22 cellular contexts compared by ENCODE assay signal in genomic region chr19:55232284-55232597, GRCh38. TPM values are rescaled to one million over a fixed set of nuclear protein-coding genes. Genes with fewer than 3 reads are reported as not detected.
DNase-seq lines count a peak whose midpoint lies in the region; ATAC-seq and TF ChIP-seq lines count a peak whose summit lies in the region.
"Had no signal": no experiment of that assay in that cellular context is flagged by ENCODE, and none has a peak within 500 bp of the region (broad histone marks: within the 10 kb centered on the region; RNA-seq: fewer than 3 reads in every experiment).

No MANE protein-coding gene starts in this region.

- intact Hi-C loops in body of pancreas (cut with DNase I), result no loop called here

- no peaks in the 10 kb centered on the region for H3K9me3 ChIP-seq in body of pancreas
- H3K9me3 ChIP-seq: SK-N-SH had no signal

- H3K27ac ChIP-seq in body of pancreas, result no peak overlapping the region
- H3K27ac ChIP-seq: 22Rv1, PC-9 had no signal

- H3K4me3 ChIP-seq in H7 (ENCODE audit: insufficient read depth, low read depth, low read length) (no peak overlapping the region), body of pancreas (no peak overlapping the region)
- H3K4me3 ChIP-seq: PC-9 had no signal

- no peaks in the 10 kb centered on the region for H3K4me1 ChIP-seq in body of pancreas

- H3K36me3 ChIP-seq in H7 (replicated peaks; ENCODE audit: control insufficient read depth, insufficient read depth, low read length), result peaks cover 29% of the 10 kb centered on the region
- peaks cover 4 to 33% of the 10 kb centered on the region in 2 donors for H3K36me3 ChIP-seq in body of pancreas (replicated peaks in 1 of 2; ENCODE audit: insufficient read depth in 1 of 2, low read depth in 2 of 2)

- no peak for TF ChIP-seq CTCF in body of pancreas (IDR thresholded peaks at IDR 0.05)

- no peak for ATAC-seq in natural killer cell treated with Interleukin-12 subunit alpha and Interleukin-12 subunit beta and Interleukin-15 and Interleukin-18, amount 100 ng/mL, for 72 hours
- ATAC-seq in body of pancreas, result no peak
- ATAC-seq: CD8-positive, alpha-beta T cell had no signal

- H3K27me3 ChIP-seq in H7 (ENCODE audit: control insufficient read depth, insufficient read depth, low read length) (no peaks in the 10 kb centered on the region), body of pancreas (no peaks in the 10 kb centered on the region)

- DNase-seq in activated T-cell treated with anti-CD3 and anti-CD28 coated beads, Interleukin-2, amount 50 U/mL, for 24 hours, result no peak
- DNase-seq in activated T-cell treated with anti-CD3 and anti-CD28 coated beads, Interleukin-2, amount 50 U/mL, for 1 hour, result no peak
- DNase-seq in DMS79 treated with DMSO at 0.1 percent for 48 hours (lab: John Stamatoyannopoulos, UW) (peak; percentile 31), left kidney (ENCODE audit: low read depth, low spot score) (peak; percentile 90), retina (peak; percentile 17), H7 (no peak), body of pancreas (no peak)
- no peak for DNase-seq in natural killer cell treated with Interleukin-12 subunit alpha and Interleukin-12 subunit beta and Interleukin-15 and Interleukin-18, amount 100 ng/mL, for 72 hours (ENCODE audit: low spot score)
- DNase-seq: ACHN; C1 segment of cervical spinal cord; CD8-positive, alpha-beta T cell; KBM-7; NCI-H1092 treated with DMSO at 0.1 percent for 48 hours; NCI-H1436 treated with DMSO at 0.1 percent for 48 hours; NCI-H2029; NCI-H2227 treated with DMSO at 0.1 percent for 48 hours; NCI-H510A; PC-9; RPMI8226; SIG-M5; SK-N-SH had no signal

- peaks cover 93% of the 10 kb centered on the region for H3K36me3 Mint-ChIP-seq in activated T-cell treated with anti-CD3 and anti-CD28 coated beads, Interleukin-2, amount 50 U/mL, for 24 hours (ENCODE audit: low read depth)
- H3K36me3 Mint-ChIP-seq in natural killer cell treated with Interleukin-12 subunit alpha and Interleukin-12 subunit beta and Interleukin-15 and Interleukin-18, amount 100 ng/mL, for 72 hours, result peaks cover 30% of the 10 kb centered on the region

- H3K4me1 Mint-ChIP-seq in activated T-cell treated with anti-CD3 and anti-CD28 coated beads, Interleukin-2, amount 50 U/mL, for 24 hours (ENCODE audit: low read depth), result peaks cover 2% of the 10 kb centered on the region
- H3K4me1 Mint-ChIP-seq in natural killer cell treated with Interleukin-12 subunit alpha and Interleukin-12 subunit beta and Interleukin-15 and Interleukin-18, amount 100 ng/mL, for 72 hours (ENCODE audit: low read depth in 2 of 2), result peaks cover 8 to 14% of the 10 kb centered on the region in 2 donors

- H3K27me3 Mint-ChIP-seq in activated T-cell treated with anti-CD3 and anti-CD28 coated beads, Interleukin-2, amount 50 U/mL, for 24 hours, result no peaks in the 10 kb centered on the region
- no peaks in the 10 kb centered on the region for H3K27me3 Mint-ChIP-seq in natural killer cell treated with Interleukin-12 subunit alpha and Interleukin-12 subunit beta and Interleukin-15 and Interleukin-18, amount 100 ng/mL, for 72 hours

- WGBS in body of pancreas, 2 donors, result 64 to 87% methylated on average over 2 to 12 of the region's 12 CpGs

- no peaks in the 10 kb centered on the region for H3K9me3 Mint-ChIP-seq in activated T-cell treated with anti-CD3 and anti-CD28 coated beads, Interleukin-2, amount 50 U/mL, for 24 hours
- H3K9me3 Mint-ChIP-seq in natural killer cell treated with Interleukin-12 subunit alpha and Interleukin-12 subunit beta and Interleukin-15 and Interleukin-18, amount 100 ng/mL, for 72 hours, result no peaks in the 10 kb centered on the region
- H3K9me3 Mint-ChIP-seq: CD8-positive, alpha-beta T cell had no signal

- H3K4me3 Mint-ChIP-seq in activated T-cell treated with anti-CD3 and anti-CD28 coated beads, Interleukin-2, amount 50 U/mL, for 24 hours, result no peak overlapping the region
- no peak overlapping the region for H3K4me3 Mint-ChIP-seq in natural killer cell treated with Interleukin-12 subunit alpha and Interleukin-12 subunit beta and Interleukin-15 and Interleukin-18, amount 100 ng/mL, for 72 hours
- H3K4me3 Mint-ChIP-seq: CD8-positive, alpha-beta T cell had no signal

- TF ChIP-seq POLR2A in body of pancreas (IDR thresholded peaks at IDR 0.05), result no peak

- peak overlapping the region; percentile 44 for H3K27ac Mint-ChIP-seq in activated T-cell treated with anti-CD3 and anti-CD28 coated beads, Interleukin-2, amount 50 U/mL, for 24 hours
- H3K27ac Mint-ChIP-seq in natural killer cell treated with Interleukin-12 subunit alpha and Interleukin-12 subunit beta and Interleukin-15 and Interleukin-18, amount 100 ng/mL, for 72 hours, result no peak overlapping the region
- H3K27ac Mint-ChIP-seq: CD8-positive, alpha-beta T cell had no signal

RNA-seq across cellular contexts. Expression of gene TMEM86B, which starts 3.7 kb away (rescaled TPM):
- total RNA-seq in H7 (2014; rRNA removed; shearing (Covaris generic)), result 1.2 and 1.7 TPM in 2 replicates
- total RNA-seq in natural killer cell treated with Interleukin-12 subunit alpha and Interleukin-12 subunit beta and Interleukin-15 and Interleukin-18, amount 100 ng/mL, for 72 hours, result 10 to 100 TPM in 1 of 2 donors, 1 to 10 TPM in 1; 8.3 to 31.6 TPM
- 1 to 10 TPM; 1.6 to 3.0 TPM for total RNA-seq in body of pancreas

RNA-seq across cellular contexts. Expression of gene PTPRH, which starts 22.9 kb away (rescaled TPM):
- 0.41 and 2.3 TPM in 2 replicates for total RNA-seq in H7 (2014; rRNA removed; shearing (Covaris generic))
- under 1 TPM in 1 of 2 donors, not detected in 1; 0.11 TPM for total RNA-seq in natural killer cell treated with Interleukin-12 subunit alpha and Interleukin-12 subunit beta and Interleukin-15 and Interleukin-18, amount 100 ng/mL, for 72 hours
- 10 to 100 TPM; 14.8 to 15.8 TPM for total RNA-seq in body of pancreas
- total RNA-seq: CD8-positive, alpha-beta T cell had no signal

RNA-seq across cellular contexts. Expression of gene PPP6R1, which starts 26.6 kb away (rescaled TPM):
- total RNA-seq in H7 (2014; rRNA removed; shearing (Covaris generic)), result 51.7 and 53.1 TPM in 2 replicates
- 100 to 1,000 TPM; 260 to 492 TPM for total RNA-seq in natural killer cell treated with Interleukin-12 subunit alpha and Interleukin-12 subunit beta and Interleukin-15 and Interleukin-18, amount 100 ng/mL, for 72 hours
- 10 to 100 TPM; 19.2 to 20.8 TPM for total RNA-seq in body of pancreas

RNA-seq across cellular contexts. Expression of gene HSPBP1, which starts 47.7 kb away (rescaled TPM):
- 54.4 and 92.3 TPM in 2 replicates for total RNA-seq in H7 (2014; rRNA removed; shearing (Covaris generic))
- total RNA-seq in natural killer cell treated with Interleukin-12 subunit alpha and Interleukin-12 subunit beta and Interleukin-15 and Interleukin-18, amount 100 ng/mL, for 72 hours, result 10 to 100 TPM; 38.2 to 53.1 TPM
- 10 to 100 TPM; 12.5 to 51.1 TPM for total RNA-seq in body of pancreas

RNA-seq across cellular contexts. Expression of gene BRSK1, which starts 51.6 kb away (rescaled TPM):
- 20.3 and 31.3 TPM in 2 replicates for total RNA-seq in H7 (2014; rRNA removed; shearing (Covaris generic))
- total RNA-seq in natural killer cell treated with Interleukin-12 subunit alpha and Interleukin-12 subunit beta and Interleukin-15 and Interleukin-18, amount 100 ng/mL, for 72 hours, result 10 to 100 TPM; 11.9 to 15.7 TPM
- total RNA-seq in body of pancreas, result 1 to 10 TPM in 1 of 2 donors, under 1 TPM in 1; 0.66 to 1.0 TPM

Comparison
In these comparisons a context has a peak if more than half of its experiments do, and no peak if none do; other contexts are left out.
1. DNase-seq: peak in DMS79 treated with DMSO at 0.1 percent for 48 hours (single experiment), left kidney (single experiment) and retina (single experiment); none in activated T-cell treated with anti-CD3 and anti-CD28 coated beads, Interleukin-2, amount 50 U/mL, for 24 hours (single experiment), activated T-cell treated with anti-CD3 and anti-CD28 coated beads, Interleukin-2, amount 50 U/mL, for 1 hour (single experiment), H7 (single experiment), natural killer cell treated with Interleukin-12 subunit alpha and Interleukin-12 subunit beta and Interleukin-15 and Interleukin-18, amount 100 ng/mL, for 72 hours (single experiment) and body of pancreas (0 of 4).